ENCODE assay signal across 11 cellular contexts in the genomic region with DNA sequence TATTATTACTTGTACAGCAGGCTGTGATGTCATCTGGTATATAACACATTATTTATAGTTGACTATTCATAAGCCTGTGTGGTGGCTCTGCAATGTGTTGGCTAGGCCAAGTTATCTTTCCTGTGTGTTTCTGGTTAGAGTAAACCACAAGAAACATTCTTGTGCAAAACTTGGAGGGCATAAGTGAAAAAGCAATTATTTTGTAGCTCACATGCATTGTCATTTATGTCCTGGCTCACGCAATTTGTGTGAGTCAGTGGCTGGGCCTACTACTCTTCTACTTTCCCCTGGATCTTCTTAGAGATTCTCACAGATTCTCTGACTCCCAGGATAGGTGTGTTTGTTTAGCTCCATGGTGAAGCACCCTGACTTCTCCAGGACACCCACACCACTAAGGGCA. TPM values are rescaled to one million over a fixed set of nuclear protein-coding genes. Genes with fewer than 3 reads are reported as not detected.
A peak's percentile ranks its signal among the peaks of the same experiment; 100 is the strongest.
DNase-seq lines count a peak whose midpoint lies in the region; TF ChIP-seq lines count a peak whose summit lies in the region.
"Had no signal": no experiment of that assay in that cellular context is flagged by ENCODE, and none has a peak within 500 bp of the region (broad histone marks: within the 10 kb centered on the region; RNA-seq: fewer than 3 reads in every experiment).

No MANE protein-coding gene starts in this region.

- H3K4me1 ChIP-seq in mammary epithelial cell (ENCODE audit: insufficient read depth, low read length) (peaks cover 21% of the 10 kb centered on the region), stomach smooth muscle (ENCODE audit: control insufficient read depth, insufficient read depth, low read length) (peaks cover 14% of the 10 kb centered on the region)

- H3K9me3 Mint-ChIP-seq in activated naive CD4-positive, alpha-beta T cell treated with anti-CD3 and anti-CD28 coated beads, Interleukin-2, amount 10 ng/mL, durations not matched to agents 7 days and 5 days, result no peaks in the 10 kb centered on the region

- H3K27me3 ChIP-seq in mammary epithelial cell (ENCODE audit: insufficient read depth, low read length), result no peaks in the 10 kb centered on the region
- H3K27me3 ChIP-seq in stomach smooth muscle (ENCODE audit: control insufficient read depth in 1 of 2, insufficient read depth in 2 of 2, low read length in 2 of 2), result no peaks in the 10 kb centered on the region

- dilution Hi-C loops in mammary epithelial cell (cut with HindIII; ENCODE audit: low sequenced_read_pairs), result no loop called here

- H3K27ac ChIP-seq in mammary epithelial cell (ENCODE audit: insufficient read depth, low read depth, low read length) (peak overlapping the region; percentile 61), stomach smooth muscle (ENCODE audit: low read length) (peak overlapping the region; percentile 11)

- no peak overlapping the region for H3K4me2 ChIP-seq in mammary epithelial cell (ENCODE audit: insufficient read depth, low read depth, low read length)

- H3K9ac ChIP-seq in mammary epithelial cell (ENCODE audit: insufficient read depth, low read length) (no peak overlapping the region), stomach smooth muscle (ENCODE audit: low read length in 2 of 2) (no peak overlapping the region)

- no peaks in the 10 kb centered on the region for H3K9me3 ChIP-seq in mammary epithelial cell (replicated peaks; ENCODE audit: insufficient read depth, low read length)
- no peaks in the 10 kb centered on the region for H3K9me3 ChIP-seq in stomach smooth muscle (ENCODE audit: control insufficient read depth in 2 of 2, low read length in 2 of 2)

- intact Hi-C loops in mammary epithelial cell (cut with micrococcal nuclease), result no loop called here

- in situ Hi-C loops in mammary epithelial cell (cut with MboI; ENCODE audit: low sequenced_read_pairs in 2 of 2), result loop anchor here in 1 of 2 donors (25.0 kb wide), 1 partner anchor 191 kb away; no protein-coding TSS in a partner anchor

- H3K36me3 ChIP-seq in mammary epithelial cell (ENCODE audit: insufficient read depth, low read length) (no peaks in the 10 kb centered on the region), stomach smooth muscle (ENCODE audit: control insufficient read depth in 2 of 2, insufficient read depth in 2 of 2, low read length in 2 of 2) (no peaks in the 10 kb centered on the region)

- peaks cover 37% of the 10 kb centered on the region for H3K4me1 Mint-ChIP-seq in activated naive CD4-positive, alpha-beta T cell treated with anti-CD3 and anti-CD28 coated beads, Interleukin-2, amount 10 ng/mL, durations not matched to agents 7 days and 5 days

- H3K79me2 ChIP-seq in mammary epithelial cell (ENCODE audit: insufficient read depth, low read length), result no peaks in the 10 kb centered on the region

- no peak overlapping the region for H3K4me3 Mint-ChIP-seq in activated naive CD4-positive, alpha-beta T cell treated with anti-CD3 and anti-CD28 coated beads, Interleukin-2, amount 10 ng/mL, durations not matched to agents 7 days and 5 days

- H2AFZ ChIP-seq in mammary epithelial cell (ENCODE audit: low read depth, low read length), result no peak overlapping the region

- H4K20me1 ChIP-seq in mammary epithelial cell (ENCODE audit: insufficient read depth, low read length), result no peaks in the 10 kb centered on the region

- BruUV-seq in mammary epithelial cell (replicated peaks; lab: Mats Ljungman, UMichigan), result no TSS peak

- no peaks in the 10 kb centered on the region for H3K36me3 Mint-ChIP-seq in activated naive CD4-positive, alpha-beta T cell treated with anti-CD3 and anti-CD28 coated beads, Interleukin-2, amount 10 ng/mL, durations not matched to agents 7 days and 5 days

- no peak overlapping the region for H3K4me3 ChIP-seq in mammary epithelial cell (replicated peaks in 1 of 3; ENCODE audit: insufficient read depth in 1 of 3, low read depth in 2 of 3, low read length in 3 of 3)
- no peak overlapping the region for H3K4me3 ChIP-seq in stomach smooth muscle (ENCODE audit: low read length in 2 of 2)

- H3K27ac Mint-ChIP-seq in activated naive CD4-positive, alpha-beta T cell treated with anti-CD3 and anti-CD28 coated beads, Interleukin-2, amount 10 ng/mL, durations not matched to agents 7 days and 5 days, result peak overlapping the region; percentile 62

- no peak for DNase-seq in activated naive CD4-positive, alpha-beta T cell treated with anti-CD3 and anti-CD28 coated beads, Interleukin-2, amount 10 ng/mL, durations not matched to agents 7 days and 5 days
- no peak for DNase-seq in activated naive CD4-positive, alpha-beta T cell treated with Interleukin-2 at 50 U/mL for 16 hours
- DNase-seq in NCI-H226 (peak; percentile 46), mammary epithelial cell (peak; percentile 92), NCI-H146 treated with DMSO at 0.1 percent for 48 hours (lab: John Stamatoyannopoulos, UW; ENCODE audit: unreplicated experiment) (no peak), NCI-H524 treated with DMSO at 0.1 percent for 48 hours (lab: John Stamatoyannopoulos, UW) (no peak), middle frontal gyrus (ENCODE audit: extremely low spot score, low spot score) (no peak)
- DNase-seq: activated gamma-delta T cell treated with Interleukin-2 at 50 U/mL for 16 hours, hippocampal formation, right cardiac atrium had no signal

- CTCF ChIA-PET in activated naive CD4-positive, alpha-beta T cell treated with anti-CD3 and anti-CD28 coated beads, Interleukin-2, amount 10 ng/mL, durations not matched to agents 7 days and 5 days (lab: Charles Lee), result interaction anchor here (1.0 to 1.2 kb wide), 2 partner anchors 8 to 246 kb away, joined by 3 read pairs; a partner anchor contains a TSS
- CTCF ChIA-PET in mammary epithelial cell (lab: Charles Lee; ENCODE audit: low non-redundant PET), result no interaction called here

- no peak for TF ChIP-seq CTCF in mammary epithelial cell (conservative IDR thresholded peaks at IDR 0.05 in 1 of 2, IDR thresholded peaks at IDR 0.05 in 1 of 2; ENCODE audit: extremely low read depth in 1 of 2, insufficient read depth in 1 of 2, low read depth in 1 of 2, low read length in 2 of 2)

- peaks cover 13% of the 10 kb centered on the region for H3K27me3 Mint-ChIP-seq in activated naive CD4-positive, alpha-beta T cell treated with anti-CD3 and anti-CD28 coated beads, Interleukin-2, amount 10 ng/mL, durations not matched to agents 7 days and 5 days

- 0% methylated on average over 1 of the region's 1 CpG for WGBS in mammary epithelial cell (ENCODE audit: low coverage, missing lambda C conversion rate)

RNA-seq across cellular contexts. Expression of a gene that starts 59.3 kb away (rescaled TPM):
- total RNA-seq in mammary epithelial cell, result 100 to 1,000 TPM in 1 of 2 donors, 10 to 100 TPM in 1; 11.7 to 304 TPM
- polyA plus RNA-seq in mammary epithelial cell, result 13.5 TPM
- polyA minus RNA-seq in mammary epithelial cell, result 17.1 TPM

Comparison
In these comparisons a context has a peak if more than half of its experiments do, and no peak if none do; other contexts are left out.
1. DNase-seq: peak in NCI-H226 (single experiment) and mammary epithelial cell (single experiment); none in activated naive CD4-positive, alpha-beta T cell treated with anti-CD3 and anti-CD28 coated beads, Interleukin-2, amount 10 ng/mL, durations not matched to agents 7 days and 5 days (single experiment), activated naive CD4-positive, alpha-beta T cell treated with Interleukin-2 at 50 U/mL for 16 hours (single experiment), NCI-H146 treated with DMSO at 0.1 percent for 48 hours (single experiment), NCI-H524 treated with DMSO at 0.1 percent for 48 hours (single experiment) and middle frontal gyrus (single experiment).